ENCODE assay signal across 23 cellular contexts in the genomic region with DNA sequence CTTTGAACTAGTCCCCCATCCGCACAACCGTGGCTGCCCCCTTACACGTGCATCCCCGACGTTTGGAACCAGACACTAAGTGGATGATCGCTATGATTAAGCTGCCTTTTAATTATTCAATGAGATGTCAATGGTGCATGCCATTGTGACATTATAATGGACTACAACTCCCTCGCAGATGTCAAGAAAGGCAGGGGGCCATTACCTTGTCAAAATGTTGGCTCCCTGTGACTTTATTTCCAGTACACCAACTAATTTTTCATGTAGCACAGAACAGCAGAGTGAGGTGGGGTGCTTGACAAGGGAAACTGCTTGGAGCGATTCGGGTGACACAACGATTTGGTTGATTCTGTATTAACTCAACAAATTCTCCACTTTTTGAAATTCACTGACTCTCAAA. TPM values are rescaled to one million over a fixed set of nuclear protein-coding genes. Genes with fewer than 3 reads are reported as not detected.
"Had no signal": no experiment of that assay in that cellular context is flagged by ENCODE, and none has a peak within 500 bp of the region (broad histone marks: within the 10 kb centered on the region; RNA-seq: fewer than 3 reads in every experiment).

No MANE protein-coding gene starts in this region.

- H3K4me3 Mint-ChIP-seq: memory B cell; nephron; stimulated activated naive B cell treated with anti-CD40 and anti-IgM and Interleukin-4, amounts not matched to agents 10 μg/mL and 1 μg/mL and 100 μg/mL, for 72 hours; stimulated activated naive CD8-positive, alpha-beta T cell treated with anti-CD3 and anti-CD28 coated beads, Interleukin-15, amount 100 ng/mL, for 72 hours had no signal

- H3K4me2 ChIP-seq: hepatocyte had no signal

- H3K27me3 ChIP-seq: hepatocyte, testis, tibial nerve had no signal

- H3K9me3 ChIP-seq: esophagus squamous epithelium, gastroesophageal sphincter, left ventricle myocardium inferior, lower lobe of right lung, psoas muscle, testis, tibial nerve had no signal

- H3K4me1 Mint-ChIP-seq: memory B cell; nephron; stimulated activated naive B cell treated with anti-CD40 and anti-IgM and Interleukin-4, amounts not matched to agents 10 μg/mL and 1 μg/mL and 100 μg/mL, for 72 hours; stimulated activated naive CD8-positive, alpha-beta T cell treated with anti-CD3 and anti-CD28 coated beads, Interleukin-15, amount 100 ng/mL, for 72 hours had no signal

- ATAC-seq: gastroesophageal sphincter; lower lobe of right lung; psoas muscle; sciatic nerve; stimulated activated naive B cell treated with anti-CD40 and anti-IgM and Interleukin-4, amounts not matched to agents 10 μg/mL and 1 μg/mL and 100 μg/mL, for 72 hours; stimulated activated naive CD8-positive, alpha-beta T cell treated with anti-CD3 and anti-CD28 coated beads, Interleukin-15, amount 100 ng/mL, for 72 hours had no signal

- H3K27ac Mint-ChIP-seq: memory B cell; nephron; stimulated activated naive B cell treated with anti-CD40 and anti-IgM and Interleukin-4, amounts not matched to agents 10 μg/mL and 1 μg/mL and 100 μg/mL, for 72 hours; stimulated activated naive CD8-positive, alpha-beta T cell treated with anti-CD3 and anti-CD28 coated beads, Interleukin-15, amount 100 ng/mL, for 72 hours had no signal

- H3K9me3 Mint-ChIP-seq: nephron; stimulated activated naive CD8-positive, alpha-beta T cell treated with anti-CD3 and anti-CD28 coated beads, Interleukin-15, amount 100 ng/mL, for 72 hours had no signal

- FAIRE-seq: endometrium, kidney had no signal

- H3K36me3 Mint-ChIP-seq: memory B cell; stimulated activated naive B cell treated with anti-CD40 and anti-IgM and Interleukin-4, amounts not matched to agents 10 μg/mL and 1 μg/mL and 100 μg/mL, for 72 hours had no signal

- H3K4me1 ChIP-seq: esophagus squamous epithelium, gastroesophageal sphincter, left ventricle myocardium inferior, lower lobe of right lung, psoas muscle, testis, tibial nerve had no signal

- H3K4me3 ChIP-seq: esophagus squamous epithelium, gastroesophageal sphincter, hepatocyte, left ventricle myocardium inferior, lower lobe of right lung, psoas muscle, skin epidermis, testis, tibial nerve had no signal

- H3K36me3 ChIP-seq: esophagus squamous epithelium, gastroesophageal sphincter, left ventricle myocardium inferior, lower lobe of right lung, tibial nerve had no signal

- H3K27ac ChIP-seq: esophagus squamous epithelium, gastroesophageal sphincter, hepatocyte, left ventricle myocardium inferior, lower lobe of right lung, psoas muscle, skin epidermis, testis, tibial nerve had no signal

- DNase-seq: effector memory CD4-positive, alpha-beta T cell; esophagus squamous epithelium; kidney; left cardiac atrium; left ventricle myocardium inferior; lower lobe of right lung; midbrain; psoas muscle; stimulated activated CD4-positive, alpha-beta T cell treated with anti-CD3 and anti-CD28 coated beads, Interleukin-2, amount 100 ng/mL, for 24 hours; stimulated activated CD4-positive, alpha-beta T cell treated with anti-CD3 and anti-CD28 coated beads, Interleukin-4, amount 100 ng/mL, for 4 hours; stimulated activated naive B cell treated with anti-CD40 and anti-IgM and Interleukin-4, amounts not matched to agents 10 μg/mL and 1 μg/mL and 100 μg/mL, for 72 hours; stimulated activated naive CD8-positive, alpha-beta T cell treated with anti-CD3 and anti-CD28 coated beads, Interleukin-15, amount 100 ng/mL, for 72 hours; testis had no signal

RNA-seq across cellular contexts. Expression of a gene that starts 26.5 kb away (rescaled TPM):
- total RNA-seq: left ventricle myocardium inferior, lower lobe of right lung, psoas muscle, subcutaneous adipose tissue, ureter had no signal
